10 cellular contexts compared by ENCODE assay signal in the genomic region with DNA sequence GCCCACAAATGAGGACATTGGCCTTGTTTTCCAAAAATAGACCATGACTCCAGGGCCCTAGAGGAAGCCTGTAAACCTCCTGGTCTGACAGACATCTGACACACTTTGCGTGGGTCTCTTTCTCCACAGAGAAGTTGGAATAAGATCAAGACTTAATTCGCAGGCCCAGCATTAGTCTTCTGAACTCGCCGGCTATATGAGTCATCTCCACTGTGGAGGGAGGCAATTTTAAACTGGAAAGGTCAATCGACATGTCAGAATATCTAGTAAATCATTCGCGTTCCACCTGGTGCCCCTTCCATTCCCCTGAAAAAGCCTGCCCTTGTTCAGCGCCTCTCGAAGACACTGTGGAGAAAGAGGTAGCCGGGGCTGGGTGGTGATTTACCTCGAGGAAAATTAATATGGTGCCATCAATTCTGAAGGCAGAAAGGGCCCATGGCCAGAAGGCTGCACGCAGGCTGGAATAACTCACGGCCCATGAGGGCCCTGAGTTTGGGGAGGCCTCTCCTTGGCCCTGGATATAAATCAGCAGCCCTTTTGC.
DNase-seq lines count a peak whose midpoint lies in the region; ATAC-seq, FAIRE-seq and TF ChIP-seq lines count a peak whose summit lies in the region.
"Had no signal": no experiment of that assay in that cellular context is flagged by ENCODE, and none has a peak within 500 bp of the region (broad histone marks: within the 10 kb centered on the region; RNA-seq: fewer than 3 reads in every experiment).

No MANE protein-coding gene starts in this region.

- peak overlapping the region; percentile 97 to 99 (median 99) for H3K27ac Mint-ChIP-seq in nephron

- H3K4me3 ChIP-seq in AG09309 (ENCODE audit: control insufficient read depth, low read depth, low read length), result no peak overlapping the region
- H3K4me3 ChIP-seq: ovary had no signal

- DNase-seq in AG09309 (ENCODE audit: low read depth) (peak; percentile 52), HTR-8/SVneo (ENCODE audit: insufficient read length, low spot score) (peak; percentile 48), dedifferentiated amniotic fluid mesenchymal stem cell (ENCODE audit: extremely low spot score) (peak; percentile 41), NCI-H2171 treated with DMSO at 0.1 percent for 48 hours (lab: John Stamatoyannopoulos, UW) (no peak), NCI-H82 (lab: John Stamatoyannopoulos, UW) (no peak)
- DNase-seq in stimulated activated CD4-positive, alpha-beta T cell treated with anti-CD3 and anti-CD28 coated beads, Interleukin-4, amount 100 ng/mL, for 4 hours, result no peak
- DNase-seq: ovary had no signal

- no peaks in the 10 kb centered on the region for H3K27me3 Mint-ChIP-seq in nephron (ENCODE audit: low read depth)

- no peaks in the 10 kb centered on the region for H3K9me3 Mint-ChIP-seq in nephron

- H3K4me1 Mint-ChIP-seq in nephron, result peaks cover 85% of the 10 kb centered on the region

- no peak for ATAC-seq in HG03378 (IDR thresholded peaks at IDR 0.05; ENCODE audit: unreplicated experiment)

- H3K36me3 Mint-ChIP-seq in nephron (ENCODE audit: low read depth), result no peaks in the 10 kb centered on the region

- H3K4me3 Mint-ChIP-seq in nephron, result peak overlapping the region; percentile 2 to 14 (median 7)

- no peak for TF ChIP-seq CTCF in AG09309 (IDR thresholded peaks at IDR 0.05; ENCODE audit: control insufficient read depth, insufficient read depth, low read depth, low read length, missing control alignments)
- no peak for TF ChIP-seq CTCF in nephron (IDR thresholded peaks at IDR 0.05; ENCODE audit: unreplicated experiment in 3 of 3)

- peak; percentile 23 for FAIRE-seq in HTR-8/SVneo (lab: Jason Lieb, UNC)
- FAIRE-seq: endothelial cell of umbilical vein had no signal

Comparison
In these comparisons a context has a peak if more than half of its experiments do, and no peak if none do; other contexts are left out.
1. DNase-seq: peak in AG09309 (single experiment), HTR-8/SVneo (single experiment) and dedifferentiated amniotic fluid mesenchymal stem cell (single experiment); none in stimulated activated CD4-positive, alpha-beta T cell treated with anti-CD3 and anti-CD28 coated beads, Interleukin-4, amount 100 ng/mL, for 4 hours (0 of 2), NCI-H2171 treated with DMSO at 0.1 percent for 48 hours (single experiment) and NCI-H82 (single experiment).